11 cellular contexts compared by ENCODE assay signal in genomic region chr15:62850791-62851291, GRCh38.
DNase-seq lines count a peak whose midpoint lies in the region; ATAC-seq and TF ChIP-seq lines count a peak whose summit lies in the region.
"Had no signal": no experiment of that assay in that cellular context is flagged by ENCODE, and none has a peak within 500 bp of the region (broad histone marks: within the 10 kb centered on the region; RNA-seq: fewer than 3 reads in every experiment).

No MANE protein-coding gene starts in this region.

- no peak for TF ChIP-seq CTCF in HFF-Myc (IDR thresholded peaks at IDR 0.05; ENCODE audit: low read depth, low read length, missing control alignments)

- H3K27me3 ChIP-seq in adipocyte (replicated peaks; ENCODE audit: control insufficient read depth, insufficient read depth, low read length): no peaks in the 10 kb centered on the region
- no peaks in the 10 kb centered on the region for H3K27me3 ChIP-seq in iPS-18a (ENCODE audit: control insufficient read depth, insufficient read depth, low read length)
- no peaks in the 10 kb centered on the region for H3K27me3 ChIP-seq in stomach smooth muscle (ENCODE audit: control insufficient read depth in 1 of 2, insufficient read depth in 2 of 2, low read length in 2 of 2)

- H3K36me3 ChIP-seq in adipocyte (ENCODE audit: control insufficient read depth, insufficient read depth, low read length, severe bottlenecking): no peaks in the 10 kb centered on the region
- H3K36me3 ChIP-seq in iPS-18a (ENCODE audit: control insufficient read depth, low read depth, low read length): no peaks in the 10 kb centered on the region
- peaks cover 0 to 2% of the 10 kb centered on the region in 2 donors for H3K36me3 ChIP-seq in stomach smooth muscle (ENCODE audit: control insufficient read depth in 2 of 2, insufficient read depth in 2 of 2, low read length in 2 of 2)

- H3K27ac ChIP-seq in iPS-18a (ENCODE audit: low read length): peak overlapping the region; percentile 51
- H3K27ac ChIP-seq in stomach smooth muscle (ENCODE audit: low read length): peak overlapping the region; percentile 31

- H3K9ac ChIP-seq in adipocyte (ENCODE audit: low read length) (no peak overlapping the region), iPS-18a (ENCODE audit: low read length) (peak overlapping the region; percentile 3), stomach smooth muscle (ENCODE audit: low read length in 2 of 2) (no peak overlapping the region)

- no peak for ATAC-seq in HG02678 (IDR thresholded peaks at IDR 0.05; ENCODE audit: unreplicated experiment)
- ATAC-seq: T-cell had no signal

- H3K4me1 ChIP-seq in adipocyte (ENCODE audit: control insufficient read depth, insufficient read depth, low read length): peaks cover 14% of the 10 kb centered on the region
- peaks cover 51% of the 10 kb centered on the region for H3K4me1 ChIP-seq in iPS-18a (ENCODE audit: control insufficient read depth, low read depth, low read length)
- H3K4me1 ChIP-seq in stomach smooth muscle (ENCODE audit: control insufficient read depth, insufficient read depth, low read length): peaks cover 34% of the 10 kb centered on the region

- H3K4me3 ChIP-seq in HFF-Myc (replicated peaks; ENCODE audit: low read depth, low read length) (no peak overlapping the region), adipocyte (ENCODE audit: low read length) (no peak overlapping the region), iPS-18a (ENCODE audit: low read length) (no peak overlapping the region), stomach smooth muscle (ENCODE audit: low read length in 2 of 2) (no peak overlapping the region)
- H3K4me3 ChIP-seq: lung had no signal

- DNase-seq in HFF-Myc (ENCODE audit: extremely low read depth, low read depth) (peak; percentile 32), adipocyte (ENCODE audit: low read depth) (peak; percentile 57), putamen (ENCODE audit: low spot score) (no peak)
- DNase-seq in activated CD4-positive, alpha-beta T cell treated with anti-CD3 and anti-CD28 coated beads for 1 hour: no peak
- DNase-seq: activated T-cell treated with anti-CD3 and anti-CD28 coated beads, Interleukin-2, amount 50 U/mL, for 1 hour; NCI-H2029 treated with DMSO at 0.1 percent for 48 hours; T-cell had no signal

- no peaks in the 10 kb centered on the region for H3K9me3 ChIP-seq in adipocyte (ENCODE audit: control insufficient read depth, low read length)
- H3K9me3 ChIP-seq in iPS-18a (ENCODE audit: control insufficient read depth, low read depth, low read length): no peaks in the 10 kb centered on the region
- H3K9me3 ChIP-seq in stomach smooth muscle (ENCODE audit: control insufficient read depth in 2 of 2, low read length in 2 of 2): no peaks in the 10 kb centered on the region

Comparison
In these comparisons a context has a peak if more than half of its experiments do, and no peak if none do; other contexts are left out.
1. DNase-seq: peak in HFF-Myc (single experiment) and adipocyte (single experiment); none in activated CD4-positive, alpha-beta T cell treated with anti-CD3 and anti-CD28 coated beads for 1 hour (single experiment) and putamen (single experiment).